In genomic region chr9:128992995-128993394, GRCh38 we compare ENCODE assay signal across 10 cellular contexts.
DNase-seq lines count a peak whose midpoint lies in the region; ATAC-seq and TF ChIP-seq lines count a peak whose summit lies in the region.
"Had no signal": no experiment of that assay in that cellular context is flagged by ENCODE, and none has a peak within 500 bp of the region (broad histone marks: within the 10 kb centered on the region; RNA-seq: fewer than 3 reads in every experiment).

No MANE protein-coding gene starts in this region.

- peak overlapping the region; percentile 2 for H3K27ac ChIP-seq in cingulate gyrus (ENCODE audit: low read depth, low read length)

- TF ChIP-seq POLR2A in NB4 (IDR thresholded peaks at IDR 0.05; ENCODE audit: extremely low read depth, insufficient read length) = no peak

- H3K4me3 ChIP-seq in NB4 (ENCODE audit: low read depth, low read length) = no peak overlapping the region
- H3K4me3 ChIP-seq: lower lobe of right lung had no signal

- DNase-seq in CD1c-positive myeloid dendritic cell (ENCODE audit: extremely low spot score) (peak; percentile 4), NB4 (ENCODE audit: low read depth) (no peak), midbrain (lab: John Stamatoyannopoulos, UW) (peak; percentile 61), activated gamma-delta T cell (lab: John Stamatoyannopoulos, UW) (no peak), DMS153 treated with DMSO at 0.1 percent for 48 hours (lab: John Stamatoyannopoulos, UW; ENCODE audit: unreplicated experiment) (no peak)
- DNase-seq: activated B cell treated with CpG ODN at 0.5 μM for 24 hours, lower lobe of right lung had no signal

- no peak for ATAC-seq in GM21367 (IDR thresholded peaks at IDR 0.05; ENCODE audit: unreplicated experiment)
- ATAC-seq in HG03521 (IDR thresholded peaks at IDR 0.05; ENCODE audit: unreplicated experiment) = no peak

- peak; percentile 13 for TF ChIP-seq CTCF in NB4 (IDR thresholded peaks at IDR 0.05; ENCODE audit: low read depth, low read length)

Comparison
In these comparisons a context has a peak if more than half of its experiments do, and no peak if none do; other contexts are left out.
1. DNase-seq: peak in CD1c-positive myeloid dendritic cell (single experiment) and midbrain (single experiment); none in NB4 (single experiment), activated gamma-delta T cell (single experiment) and DMS153 treated with DMSO at 0.1 percent for 48 hours (single experiment).